In the genomic region with DNA sequence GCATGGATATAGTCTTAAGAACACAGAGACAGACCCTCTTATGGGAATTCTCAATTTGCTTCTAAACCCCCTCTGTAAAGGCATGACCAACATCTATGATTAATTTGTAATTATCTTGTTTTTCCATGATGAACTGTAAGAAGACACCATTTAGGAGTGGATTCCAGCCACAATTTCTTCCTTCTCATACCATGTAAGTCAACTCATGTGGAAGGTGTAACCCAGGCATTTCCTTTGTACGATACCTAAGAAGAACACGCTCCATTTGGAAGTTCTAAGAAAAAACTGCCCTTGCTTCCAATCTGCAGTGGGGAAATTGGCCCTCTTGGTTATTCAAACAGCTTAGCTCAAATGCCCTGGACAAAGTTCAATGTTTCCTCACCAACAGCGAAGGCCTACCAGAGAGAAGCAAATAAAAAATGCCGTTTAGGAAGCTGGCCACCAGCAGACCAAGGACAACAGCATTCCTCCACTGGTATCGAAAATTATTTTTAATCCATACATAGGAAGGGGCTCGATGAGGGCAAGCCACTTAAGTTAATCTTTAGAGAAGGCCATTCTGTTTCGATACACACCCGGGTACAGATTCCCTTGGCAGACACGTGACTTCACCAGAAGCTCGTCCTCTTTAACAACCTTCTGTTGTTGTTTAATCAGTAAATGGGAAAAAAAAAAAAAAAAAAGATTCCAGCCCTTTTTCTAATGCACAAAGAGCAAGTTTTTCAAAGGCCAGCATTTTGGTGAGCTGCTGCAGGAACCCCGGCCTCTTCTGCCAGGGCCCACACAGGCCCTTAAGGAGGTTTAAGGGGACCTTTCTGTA, we compare ENCODE assay signal across 8 cellular contexts. TPM values are rescaled to one million over a fixed set of nuclear protein-coding genes. Genes with fewer than 3 reads are reported as not detected.
DNase-seq lines count a peak whose midpoint lies in the region; ATAC-seq and TF ChIP-seq lines count a peak whose summit lies in the region.

No MANE protein-coding gene starts in this region.

- no peaks in the 10 kb centered on the region for H3K27me3 ChIP-seq in DND-41 (ENCODE audit: insufficient read depth, low read length, poor library complexity)
- no peaks in the 10 kb centered on the region for H3K27me3 ChIP-seq in prostate gland (replicated peaks; ENCODE audit: insufficient read depth)

- DNase-seq in DND-41 (no peak), WTC11 (ENCODE audit: low spot score) (no peak), globus pallidus (ENCODE audit: low spot score) (peak; percentile 61), prostate gland (ENCODE audit: low spot score) (peak; percentile 43), activated gamma-delta T cell treated with Interleukin-2 at 50 U/mL for 16 hours (no peak), DMS79 treated with DMSO at 0.1 percent for 48 hours (lab: John Stamatoyannopoulos, UW) (no peak)
- no peak for DNase-seq in activated CD8-positive, alpha-beta memory T cell treated with anti-CD3 and anti-CD28 coated beads for 24 hours
- no peak for DNase-seq in effector CD4-positive, alpha-beta T cell

- H3K9ac ChIP-seq in DND-41 (ENCODE audit: low read depth, low read length) = peak overlapping the region; percentile 98

- H2AFZ ChIP-seq in DND-41 (ENCODE audit: low read depth, low read length) = no peak overlapping the region

- 17% methylated on average over 11 of the region's 11 CpGs for WGBS in prostate gland

- peaks cover 5% of the 10 kb centered on the region; the same call in 1 of the 2 replicates for H4K20me1 ChIP-seq in DND-41 (ENCODE audit: insufficient read depth, low read length)

- intact Hi-C loops in prostate gland (cut with DNase I) = loop anchor here (5.0 kb wide), 1 partner anchor 96 kb away; no protein-coding TSS in a partner anchor

- H3K79me2 ChIP-seq in DND-41 (ENCODE audit: insufficient read depth, low read length) = peaks cover 69% of the 10 kb centered on the region

- TF ChIP-seq POLR2A in prostate gland (IDR thresholded peaks at IDR 0.05) = no peak

- CTCF ChIA-PET in WTC11 (lab: Charles Lee) = no interaction called here

- peak overlapping the region; percentile 89 for H3K4me2 ChIP-seq in DND-41 (ENCODE audit: insufficient read depth, low read length)

- no peak for ATAC-seq in DND-41 (ENCODE audit: insufficient read depth, low read depth)
- ATAC-seq in WTC11 = no peak

- H3K36me3 Mint-ChIP-seq in WTC11 = no peaks in the 10 kb centered on the region; the same call in 1 of the 2 replicates

- H3K9me3 Mint-ChIP-seq in WTC11 = no peaks in the 10 kb centered on the region

- peak overlapping the region; percentile 97 for H3K27ac Mint-ChIP-seq in WTC11

- no peaks in the 10 kb centered on the region for H3K27me3 Mint-ChIP-seq in WTC11 (ENCODE audit: low read depth)

- H3K9me3 ChIP-seq in DND-41 (ENCODE audit: insufficient read depth, low read length, severe bottlenecking) = no peaks in the 10 kb centered on the region
- no peaks in the 10 kb centered on the region for H3K9me3 ChIP-seq in prostate gland

- H3K27ac ChIP-seq in DND-41 (ENCODE audit: low read length) (peak overlapping the region; percentile 80), prostate gland (peak overlapping the region; percentile 91 to 96)

- H3K4me3 ChIP-seq in DND-41 (ENCODE audit: low read depth in 1 of 2, low read length in 2 of 2) (peak overlapping the region in 1 of 2 experiments; percentile 96; a peak in 1 of 4 replicates), prostate gland (peak overlapping the region in 1 of 2 donors; percentile 18)

- H3K4me1 Mint-ChIP-seq in WTC11 = peaks cover 33% of the 10 kb centered on the region

- H3K4me1 ChIP-seq in DND-41 (ENCODE audit: insufficient read depth, low read length) = peaks cover 32% of the 10 kb centered on the region
- peaks cover 9% of the 10 kb centered on the region for H3K4me1 ChIP-seq in prostate gland (replicated peaks)

- POLR2A ChIA-PET in WTC11 (lab: Charles Lee) = no interaction called here

- H3K36me3 ChIP-seq in DND-41 (ENCODE audit: insufficient read depth, low read length) (peaks cover 14% of the 10 kb centered on the region), prostate gland (no peaks in the 10 kb centered on the region)

- peak overlapping the region; percentile 80 for H3K4me3 Mint-ChIP-seq in WTC11

- TF ChIP-seq CTCF in DND-41 (IDR thresholded peaks at IDR 0.05; ENCODE audit: borderline replicate concordance, extremely low read depth, low read length, poor library complexity, severe bottlenecking) (no peak), WTC11 (IDR thresholded peaks at IDR 0.05) (no peak), prostate gland (IDR thresholded peaks at IDR 0.05) (no peak)

TF ChIP-seq in WTC11, 78 proteins besides CTCF, POLR2A, EP300 and RAD21:
- no peak for TF ChIP-seq TP53 (CRISPR knock-in tag; IDR thresholded peaks at IDR 0.05)
- TF ChIP-seq, protein P1, sequence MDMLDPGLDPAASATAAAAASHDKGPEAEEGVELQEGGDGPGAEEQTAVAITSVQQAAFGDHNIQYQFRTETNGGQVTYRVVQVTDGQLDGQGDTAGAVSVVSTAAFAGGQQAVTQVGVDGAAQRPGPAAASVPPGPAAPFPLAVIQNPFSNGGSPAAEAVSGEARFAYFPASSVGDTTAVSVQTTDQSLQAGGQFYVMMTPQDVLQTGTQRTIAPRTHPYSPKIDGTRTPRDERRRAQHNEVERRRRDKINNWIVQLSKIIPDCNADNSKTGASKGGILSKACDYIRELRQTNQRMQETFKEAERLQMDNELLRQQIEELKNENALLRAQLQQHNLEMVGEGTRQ (CRISPR knock-in tag; IDR thresholded peaks at IDR 0.05) = 0 out of 2 replicates have a peak, but pooled peaks have one; percentile 40

RNA-seq across cellular contexts. Expression of a gene that starts 2.6 kb away (rescaled TPM):
- total RNA-seq in WTC11 (2021) = 28.2 to 34.3 TPM (median 33.4 TPM) in 3 replicates
- 10 to 100 TPM; 24.2 to 37.1 TPM for total RNA-seq in prostate gland

RNA-seq across cellular contexts. Expression of a gene that starts 2.6 kb away (rescaled TPM):
- 45.1 to 49.2 TPM (median 47.3 TPM) in 3 replicates for total RNA-seq in WTC11 (2021)
- 10 to 100 TPM; 52.6 to 92.1 TPM for total RNA-seq in prostate gland

Comparison
In these comparisons a context has a peak if more than half of its experiments do, and no peak if none do; other contexts are left out.
1. DNase-seq: peak in globus pallidus (single experiment) and prostate gland (single experiment); none in DND-41 (single experiment), WTC11 (single experiment), activated gamma-delta T cell treated with Interleukin-2 at 50 U/mL for 16 hours (single experiment), activated CD8-positive, alpha-beta memory T cell treated with anti-CD3 and anti-CD28 coated beads for 24 hours (single experiment), effector CD4-positive, alpha-beta T cell (single experiment) and DMS79 treated with DMSO at 0.1 percent for 48 hours (single experiment).